21 cellular contexts compared by ENCODE assay signal in genomic region chr5:79976759-79977515, GRCh38.
"Had no signal": no experiment of that assay in that cellular context is flagged by ENCODE, and none has a peak within 500 bp of the region (broad histone marks: within the 10 kb centered on the region; RNA-seq: fewer than 3 reads in every experiment).

No MANE protein-coding gene starts in this region.

- ATAC-seq: heart left ventricle; left lobe of liver; natural killer cell treated with Interleukin-12 subunit alpha and Interleukin-12 subunit beta and Interleukin-15 and Interleukin-18, amount 100 ng/mL, for 72 hours; stimulated activated naive B cell treated with anti-CD40 and anti-IgM and Interleukin-4, amounts not matched to agents 10 μg/mL and 1 μg/mL and 100 μg/mL, for 72 hours; stimulated activated naive CD8-positive, alpha-beta T cell treated with anti-CD3 and anti-CD28 coated beads, Interleukin-15, amount 100 ng/mL, for 72 hours; upper lobe of right lung had no signal

- H3K27me3 ChIP-seq: esophagus squamous epithelium, heart left ventricle, neural progenitor cell, ovary, right atrium auricular region, sigmoid colon, testis, tibial nerve, upper lobe of right lung, vagina had no signal

- H3K27ac ChIP-seq: esophagus squamous epithelium, heart left ventricle, neural progenitor cell, ovary, right atrium auricular region, sigmoid colon, skin epidermis, testis, tibial nerve, upper lobe of right lung, vagina had no signal

- H2AFZ ChIP-seq: neural progenitor cell had no signal

- H3K27ac Mint-ChIP-seq: mesothelial cell of epicardium; natural killer cell treated with Interleukin-12 subunit alpha and Interleukin-12 subunit beta and Interleukin-15 and Interleukin-18, amount 100 ng/mL, for 72 hours; neural progenitor cell; stimulated activated naive B cell treated with anti-CD40 and anti-IgM and Interleukin-4, amounts not matched to agents 10 μg/mL and 1 μg/mL and 100 μg/mL, for 72 hours; stimulated activated naive CD8-positive, alpha-beta T cell treated with anti-CD3 and anti-CD28 coated beads, Interleukin-15, amount 100 ng/mL, for 72 hours had no signal

- DNase-seq: dermis blood vessel endothelial cell; esophagus squamous epithelium; heart left ventricle; hippocampal formation; nucleus accumbens; ovary; sigmoid colon; stimulated activated CD4-positive, alpha-beta T cell treated with anti-CD3 and anti-CD28 coated beads, Interleukin-2, amount 100 ng/mL, for 24 hours; stimulated activated CD4-positive, alpha-beta T cell treated with anti-CD3 and anti-CD28 coated beads, Interleukin-4, amount 100 ng/mL, for 4 hours; stimulated activated naive B cell treated with anti-CD40 and anti-IgM and Interleukin-4, amounts not matched to agents 10 μg/mL and 1 μg/mL and 100 μg/mL, for 72 hours; stimulated activated naive CD8-positive, alpha-beta T cell treated with anti-CD3 and anti-CD28 coated beads, Interleukin-15, amount 100 ng/mL, for 72 hours; testis; upper lobe of right lung had no signal

- H3K9me3 ChIP-seq: esophagus squamous epithelium, heart left ventricle, ovary, right atrium auricular region, sigmoid colon, testis, tibial nerve, upper lobe of right lung, vagina had no signal

- H3K4me1 ChIP-seq: esophagus squamous epithelium, right atrium auricular region, sigmoid colon, testis, tibial nerve, upper lobe of right lung, vagina had no signal

- H3K4me2 ChIP-seq: neural progenitor cell had no signal

- H3K9me3 Mint-ChIP-seq: mesothelial cell of epicardium; natural killer cell treated with Interleukin-12 subunit alpha and Interleukin-12 subunit beta and Interleukin-15 and Interleukin-18, amount 100 ng/mL, for 72 hours; neural progenitor cell; stimulated activated naive B cell treated with anti-CD40 and anti-IgM and Interleukin-4, amounts not matched to agents 10 μg/mL and 1 μg/mL and 100 μg/mL, for 72 hours; stimulated activated naive CD8-positive, alpha-beta T cell treated with anti-CD3 and anti-CD28 coated beads, Interleukin-15, amount 100 ng/mL, for 72 hours had no signal

- H3K4me3 Mint-ChIP-seq: mesothelial cell of epicardium; natural killer cell treated with Interleukin-12 subunit alpha and Interleukin-12 subunit beta and Interleukin-15 and Interleukin-18, amount 100 ng/mL, for 72 hours; neural progenitor cell; stimulated activated naive B cell treated with anti-CD40 and anti-IgM and Interleukin-4, amounts not matched to agents 10 μg/mL and 1 μg/mL and 100 μg/mL, for 72 hours; stimulated activated naive CD8-positive, alpha-beta T cell treated with anti-CD3 and anti-CD28 coated beads, Interleukin-15, amount 100 ng/mL, for 72 hours had no signal

- H3K27me3 Mint-ChIP-seq: stimulated activated naive B cell treated with anti-CD40 and anti-IgM and Interleukin-4, amounts not matched to agents 10 μg/mL and 1 μg/mL and 100 μg/mL, for 72 hours; stimulated activated naive CD8-positive, alpha-beta T cell treated with anti-CD3 and anti-CD28 coated beads, Interleukin-15, amount 100 ng/mL, for 72 hours had no signal

- H3K4me3 ChIP-seq: esophagus squamous epithelium, heart left ventricle, neural progenitor cell, ovary, right atrium auricular region, sigmoid colon, skin epidermis, testis, tibial nerve, upper lobe of right lung, vagina had no signal

- H3K36me3 ChIP-seq: ovary had no signal

- H3K9ac ChIP-seq: neural progenitor cell had no signal

- H3K4me1 Mint-ChIP-seq: mesothelial cell of epicardium had no signal
